ENCODE assay signal across 21 cellular contexts in the genomic region with DNA sequence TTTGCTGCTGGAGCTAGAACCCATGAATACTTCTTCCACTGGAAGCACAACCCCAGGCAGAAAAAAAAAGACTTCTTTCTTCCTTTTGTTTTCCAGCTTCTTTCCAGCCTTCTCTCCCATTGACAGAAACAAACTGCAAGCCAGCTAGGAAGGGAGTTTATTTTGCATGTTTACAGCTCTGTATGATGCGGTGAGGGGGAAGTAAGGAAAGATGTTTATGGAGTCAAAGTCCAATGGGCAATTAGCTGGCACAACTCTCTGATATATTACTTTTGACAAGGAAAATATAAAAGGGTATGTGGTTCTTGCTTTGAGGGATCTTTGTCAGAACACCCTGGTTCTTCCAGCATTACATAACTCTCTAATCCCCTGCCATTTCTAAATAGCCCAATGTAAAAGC. TPM values are rescaled to one million over a fixed set of nuclear protein-coding genes. Genes with fewer than 3 reads are reported as not detected.
DNase-seq lines count a peak whose midpoint lies in the region; ATAC-seq and TF ChIP-seq lines count a peak whose summit lies in the region.
"Had no signal": no experiment of that assay in that cellular context is flagged by ENCODE, and none has a peak within 500 bp of the region (broad histone marks: within the 10 kb centered on the region; RNA-seq: fewer than 3 reads in every experiment).

No MANE protein-coding gene starts in this region.

- H3K36me3 ChIP-seq in mucosa of descending colon (ENCODE audit: low read depth), result no peaks in the 10 kb centered on the region
- H3K36me3 ChIP-seq: BE2C, BLaER1 had no signal

- ATAC-seq in mucosa of descending colon, result peak; percentile 86
- ATAC-seq in stimulated activated naive B cell treated with anti-CD40 and anti-IgM and Interleukin-4, amounts not matched to agents 10 μg/mL and 1 μg/mL and 100 μg/mL, for 72 hours (replicated peaks), result no peak

- H3K27me3 Mint-ChIP-seq in stimulated activated naive B cell treated with anti-CD40 and anti-IgM and Interleukin-4, amounts not matched to agents 10 μg/mL and 1 μg/mL and 100 μg/mL, for 72 hours, result peaks cover 18 to 26% of the 10 kb centered on the region in 2 donors

- H3K4me3 ChIP-seq in mucosa of descending colon, result no peak overlapping the region
- H3K4me3 ChIP-seq: BLaER1 had no signal

- TF ChIP-seq CTCF in mucosa of descending colon (IDR thresholded peaks at IDR 0.05), result no peak

- intact Hi-C loops in mucosa of descending colon (cut with DNase I, micrococcal nuclease), result no loop called here

- H3K4me1 ChIP-seq in mucosa of descending colon (ENCODE audit: low read depth), result peaks cover 6% of the 10 kb centered on the region
- H3K4me1 ChIP-seq: BE2C, BLaER1 had no signal

- H3K4me1 Mint-ChIP-seq in stimulated activated naive B cell treated with anti-CD40 and anti-IgM and Interleukin-4, amounts not matched to agents 10 μg/mL and 1 μg/mL and 100 μg/mL, for 72 hours, result peaks cover 2 to 7% of the 10 kb centered on the region in 2 donors
- H3K4me1 Mint-ChIP-seq: CD14-positive monocyte; CD4-positive, alpha-beta memory T cell; CD4-positive, CD25-positive, alpha-beta regulatory T cell; CD8-positive, alpha-beta memory T cell had no signal

- peaks cover 5 to 9% of the 10 kb centered on the region in 2 donors for H3K9me3 Mint-ChIP-seq in stimulated activated naive B cell treated with anti-CD40 and anti-IgM and Interleukin-4, amounts not matched to agents 10 μg/mL and 1 μg/mL and 100 μg/mL, for 72 hours

- H3K36me3 Mint-ChIP-seq in stimulated activated naive B cell treated with anti-CD40 and anti-IgM and Interleukin-4, amounts not matched to agents 10 μg/mL and 1 μg/mL and 100 μg/mL, for 72 hours, result no peaks in the 10 kb centered on the region
- H3K36me3 Mint-ChIP-seq: CD4-positive, CD25-positive, alpha-beta regulatory T cell had no signal

- H3K9me3 ChIP-seq in mucosa of descending colon, result peaks cover 23% of the 10 kb centered on the region
- H3K9me3 ChIP-seq: BE2C had no signal

- H3K27ac Mint-ChIP-seq in stimulated activated naive B cell treated with anti-CD40 and anti-IgM and Interleukin-4, amounts not matched to agents 10 μg/mL and 1 μg/mL and 100 μg/mL, for 72 hours, result peak overlapping the region; percentile 56
- H3K27ac Mint-ChIP-seq: CD14-positive monocyte; CD4-positive, alpha-beta memory T cell; CD4-positive, CD25-positive, alpha-beta regulatory T cell; CD8-positive, alpha-beta memory T cell had no signal

- peak; percentile 8 for DNase-seq in NOMO-1 treated with DMSO at 0.1 percent for 48 hours (lab: John Stamatoyannopoulos, UW; ENCODE audit: unreplicated experiment)
- DNase-seq in NOMO-1 treated with dmso at 0.1 percent for 144 hours (lab: John Stamatoyannopoulos, UW; ENCODE audit: unreplicated experiment), result no peak
- peak; percentile 31 for DNase-seq in SW480 (ENCODE audit: low spot score)
- DNase-seq in mucosa of descending colon, result peak in 1 of 3 donors; percentile 49
- DNase-seq in stimulated activated naive B cell treated with anti-CD40 and anti-IgM and Interleukin-4, amounts not matched to agents 10 μg/mL and 1 μg/mL and 100 μg/mL, for 72 hours, result no peak
- DNase-seq in DMS 273 (lab: John Stamatoyannopoulos, UW; ENCODE audit: unreplicated experiment), result no peak
- no peak for DNase-seq in NCI-H2227 (lab: John Stamatoyannopoulos, UW; ENCODE audit: unreplicated experiment)
- no peak for DNase-seq in SIG-M5 (lab: John Stamatoyannopoulos, UW)
- DNase-seq: 8988T; ACHN; BE2C; C1 segment of cervical spinal cord; CD4-positive, alpha-beta memory T cell; CD4-positive, CD25-positive, alpha-beta regulatory T cell; CD8-positive, alpha-beta memory T cell; COR-L47; DMS79 treated with DMSO at 0.1 percent for 48 hours; GF-D8 had no signal

- no peak overlapping the region for H3K4me3 Mint-ChIP-seq in stimulated activated naive B cell treated with anti-CD40 and anti-IgM and Interleukin-4, amounts not matched to agents 10 μg/mL and 1 μg/mL and 100 μg/mL, for 72 hours
- H3K4me3 Mint-ChIP-seq: CD14-positive monocyte; CD4-positive, alpha-beta memory T cell; CD4-positive, CD25-positive, alpha-beta regulatory T cell; CD8-positive, alpha-beta memory T cell had no signal

RNA-seq across cellular contexts. Expression of a gene that starts 9.4 kb away (rescaled TPM):
- not detected for total RNA-seq in mucosa of descending colon
- total RNA-seq: A673; CD4-positive, alpha-beta memory T cell; CD4-positive, CD25-positive, alpha-beta regulatory T cell; CD8-positive, alpha-beta memory T cell had no signal

RNA-seq across cellular contexts. Expression of a gene that starts 43.4 kb away (rescaled TPM):
- 1 to 10 TPM in 1 of 3 donors, under 1 TPM in 2; 0.78 to 9.8 (median 0.87) TPM for total RNA-seq in mucosa of descending colon

Comparison
In these comparisons a context has a peak if more than half of its experiments do, and no peak if none do; other contexts are left out.
1. DNase-seq: peak in NOMO-1 treated with DMSO at 0.1 percent for 48 hours (single experiment) and SW480 (single experiment); none in NOMO-1 treated with dmso at 0.1 percent for 144 hours (single experiment), stimulated activated naive B cell treated with anti-CD40 and anti-IgM and Interleukin-4, amounts not matched to agents 10 μg/mL and 1 μg/mL and 100 μg/mL, for 72 hours (single experiment), DMS 273 (single experiment), NCI-H2227 (single experiment) and SIG-M5 (single experiment).